Comparison of ENCODE assay signal across 19 cellular contexts in the genomic region with DNA sequence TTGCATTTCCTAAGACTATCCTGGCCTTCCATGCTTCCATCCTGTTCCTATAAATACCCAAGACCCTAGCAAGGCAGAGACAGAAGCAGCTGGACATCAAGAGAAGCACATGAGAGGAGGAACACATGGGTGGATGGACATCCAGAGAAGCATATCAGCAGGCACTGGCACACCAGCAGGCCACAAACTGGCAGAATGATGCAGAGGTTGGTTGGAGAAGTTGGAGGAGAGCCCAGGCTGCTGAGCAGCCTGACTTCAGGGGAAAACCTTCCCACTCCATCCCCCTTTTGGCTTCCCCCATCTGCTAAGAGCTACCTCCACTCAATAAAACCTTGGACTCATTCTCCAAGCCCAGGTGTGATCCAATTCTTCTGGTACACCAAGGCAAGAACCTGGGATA.
DNase-seq lines count a peak whose midpoint lies in the region; FAIRE-seq and TF ChIP-seq lines count a peak whose summit lies in the region.
"Had no signal": no experiment of that assay in that cellular context is flagged by ENCODE, and none has a peak within 500 bp of the region (broad histone marks: within the 10 kb centered on the region; RNA-seq: fewer than 3 reads in every experiment).

No MANE protein-coding gene starts in this region.

- H3K4me3 ChIP-seq in kidney (ENCODE audit: low read length in 2 of 2), result no peak overlapping the region
- H3K4me3 ChIP-seq: A549; BLaER1 treated with 17β-estradiol and CSF1 and Interleukin-3, amounts not matched to agents 10 nM and 100 nM had no signal

- no peak for TF ChIP-seq CTCF in kidney (IDR thresholded peaks at IDR 0.05; ENCODE audit: borderline replicate concordance, extremely low read depth, insufficient read depth)

- no peaks in the 10 kb centered on the region for H3K4me1 ChIP-seq in kidney (ENCODE audit: control insufficient read depth in 1 of 2, insufficient read depth in 1 of 2, low read depth in 1 of 2, low read length in 2 of 2)
- H3K4me1 ChIP-seq: A549; BLaER1 treated with 17β-estradiol and CSF1 and Interleukin-3, amounts not matched to agents 10 nM and 100 nM; Caco-2 had no signal

- no peak for FAIRE-seq in kidney (lab: Jason Lieb, UNC)
- FAIRE-seq: A549, D721Med, G401.6, GM12891 had no signal

- no peak overlapping the region for H3K9ac ChIP-seq in kidney (ENCODE audit: low read length in 2 of 2)
- H3K9ac ChIP-seq: BLaER1 treated with 17β-estradiol and CSF1 and Interleukin-3, amounts not matched to agents 10 nM and 100 nM had no signal

- H3K27ac ChIP-seq in kidney (ENCODE audit: low read depth in 2 of 2, low read length in 2 of 2), result no peak overlapping the region
- H3K27ac ChIP-seq: 22Rv1; A549; BLaER1 treated with 17β-estradiol and CSF1 and Interleukin-3, amounts not matched to agents 10 nM and 100 nM; C4-2B had no signal

- peak; percentile 27 for DNase-seq in DMS 273 (lab: John Stamatoyannopoulos, UW; ENCODE audit: unreplicated experiment)
- no peak for DNase-seq in DMS 273 treated with DMSO at 0.1 percent for 48 hours (lab: John Stamatoyannopoulos, UW)
- DNase-seq in kidney, result peak; percentile 22
- no peak for DNase-seq in activated CD4-positive, alpha-beta T cell treated with anti-CD3 and anti-CD28 coated beads, Interleukin-2, amount 50 U/mL, for 4 hours
- DNase-seq in NCI-H1092 treated with DMSO at 0.1 percent for 48 hours (lab: John Stamatoyannopoulos, UW), result no peak
- DNase-seq: AML-193; Caco-2; Calu3; CD4-positive, alpha-beta T cell; CD8-positive, alpha-beta T cell; DMS79 treated with DMSO at 0.1 percent for 48 hours; GF-D8 had no signal

- intact Hi-C loops in kidney (cut with DNase I), result no loop called here

- no peaks in the 10 kb centered on the region for H3K9me3 ChIP-seq in kidney (ENCODE audit: control insufficient read depth in 1 of 2, low read length in 2 of 2)
- H3K9me3 ChIP-seq: A549; BLaER1 treated with 17β-estradiol and CSF1 and Interleukin-3, amounts not matched to agents 10 nM and 100 nM; Caco-2 had no signal

- H3K36me3 ChIP-seq in kidney (ENCODE audit: control insufficient read depth in 1 of 2, insufficient read depth in 2 of 2, low read length in 2 of 2), result no peaks in the 10 kb centered on the region
- H3K36me3 ChIP-seq: BLaER1 treated with 17β-estradiol and CSF1 and Interleukin-3, amounts not matched to agents 10 nM and 100 nM had no signal

Comparison
In these comparisons a context has a peak if more than half of its experiments do, and no peak if none do; other contexts are left out.
1. DNase-seq: peak in DMS 273 (single experiment) and kidney (single experiment); none in DMS 273 treated with DMSO at 0.1 percent for 48 hours (single experiment), activated CD4-positive, alpha-beta T cell treated with anti-CD3 and anti-CD28 coated beads, Interleukin-2, amount 50 U/mL, for 4 hours (0 of 2) and NCI-H1092 treated with DMSO at 0.1 percent for 48 hours (single experiment).